In the genomic region with DNA sequence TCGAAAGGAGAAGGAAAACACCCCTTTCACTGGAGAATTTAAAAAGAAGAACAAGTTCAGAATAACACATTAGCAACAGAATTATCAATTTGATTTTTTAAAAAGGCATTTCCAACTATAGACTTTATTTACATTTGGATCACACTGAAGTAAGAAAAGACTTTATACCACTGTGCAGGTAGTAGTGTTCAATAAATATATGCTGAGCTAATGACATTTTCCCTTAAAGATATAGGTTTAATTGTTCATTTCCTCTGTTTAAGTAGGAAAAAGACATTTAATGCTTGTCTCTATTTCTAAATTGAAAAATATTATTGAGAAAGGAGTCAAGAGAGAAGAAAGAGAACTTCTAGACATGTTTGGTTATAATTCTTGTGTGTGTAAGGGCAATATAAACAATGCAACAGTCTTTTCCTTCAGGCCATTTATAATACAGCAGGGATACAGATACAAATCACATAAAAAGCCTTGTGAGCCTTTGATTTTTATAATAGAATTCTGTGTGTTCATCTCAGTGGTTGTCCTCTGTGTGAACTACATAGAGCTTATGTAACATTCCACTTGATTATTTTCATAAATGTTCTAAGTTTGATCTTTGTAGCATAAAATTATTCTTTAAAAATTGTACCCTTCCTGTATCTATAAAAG, we compare ENCODE assay signal across 14 cellular contexts. TPM values are rescaled to one million over a fixed set of nuclear protein-coding genes. Genes with fewer than 3 reads are reported as not detected.
A peak's percentile ranks its signal among the peaks of the same experiment; 100 is the strongest.
DNase-seq lines count a peak whose midpoint lies in the region; TF ChIP-seq lines count a peak whose summit lies in the region.
"Had no signal": no experiment of that assay in that cellular context is flagged by ENCODE, and none has a peak within 500 bp of the region (broad histone marks: within the 10 kb centered on the region; RNA-seq: fewer than 3 reads in every experiment).

No MANE protein-coding gene starts in this region.

- no peaks in the 10 kb centered on the region for H3K9me2 ChIP-seq in Loucy (replicated peaks; ENCODE audit: low read depth, low read length)

- no peak overlapping the region for H3K4me2 ChIP-seq in Loucy (ENCODE audit: low read depth, low read length, poor library complexity, severe bottlenecking)
- H3K4me2 ChIP-seq in osteoblast (ENCODE audit: insufficient read depth, low read length) = no peak overlapping the region

- H2AFZ ChIP-seq in Loucy (ENCODE audit: low read length) (0 out of 2 replicates have a peak overlapping the region, but pooled peaks have one; percentile 5), osteoblast (ENCODE audit: low read length) (no peak overlapping the region)

- H3K9ac ChIP-seq in Loucy (ENCODE audit: low read depth, low read length, poor library complexity, severe bottlenecking) = no peak overlapping the region

- H3K4me3 ChIP-seq in Loucy (ENCODE audit: low read length, poor library complexity, severe bottlenecking) (no peak overlapping the region), osteoblast (ENCODE audit: insufficient read depth, low read length) (no peak overlapping the region), suprapubic skin (no peak overlapping the region)

- TF ChIP-seq POLR2A in suprapubic skin (IDR thresholded peaks at IDR 0.05) = no peak

- no peak for TF ChIP-seq EP300 in suprapubic skin (IDR thresholded peaks at IDR 0.05)

- H3K9me3 ChIP-seq in Loucy (ENCODE audit: insufficient read depth, low read depth, low read length) (no peaks in the 10 kb centered on the region), osteoblast (ENCODE audit: low read depth, low read length) (no peaks in the 10 kb centered on the region), suprapubic skin (no peaks in the 10 kb centered on the region)
- H3K9me3 ChIP-seq: Caco-2 had no signal

- no peaks in the 10 kb centered on the region for H3F3A ChIP-seq in Loucy (ENCODE audit: low read depth)

- 55% methylated on average over 1 of the region's 1 CpG for WGBS in suprapubic skin

- peak; percentile 43 for DNase-seq in COLO829 (ENCODE audit: low spot score)
- DNase-seq in caudate nucleus (lab: John Stamatoyannopoulos, UW) = no peak
- peak; percentile 45 for DNase-seq in osteoblast (ENCODE audit: insufficient read length, low spot score, missing footprints)
- DNase-seq in activated CD4-positive, alpha-beta T cell treated with anti-CD3 and anti-CD28 coated beads for 4 hours = no peak
- DNase-seq in suprapubic skin (ENCODE audit: low spot score in 2 of 2) = no peak
- DNase-seq in NCI-H1930 (lab: John Stamatoyannopoulos, UW) = no peak
- DNase-seq: Caco-2; CD8-positive, alpha-beta T cell; DND-41; GF-D8 had no signal

- no peaks in the 10 kb centered on the region for H3K27me3 ChIP-seq in Loucy (ENCODE audit: insufficient read depth, low read length, poor library complexity, severe bottlenecking)
- no peaks in the 10 kb centered on the region for H3K27me3 ChIP-seq in osteoblast (ENCODE audit: insufficient read depth, low read length)
- no peaks in the 10 kb centered on the region for H3K27me3 ChIP-seq in suprapubic skin

- H4K20me1 ChIP-seq in Loucy (ENCODE audit: insufficient read depth, low read length, poor library complexity, severe bottlenecking) (no peaks in the 10 kb centered on the region), osteoblast (ENCODE audit: insufficient read depth, low read length) (no peaks in the 10 kb centered on the region)

- no peaks in the 10 kb centered on the region for H3K4me1 ChIP-seq in Loucy (ENCODE audit: insufficient read depth, low read length, poor library complexity, severe bottlenecking)
- no peaks in the 10 kb centered on the region for H3K4me1 ChIP-seq in osteoblast (ENCODE audit: insufficient read depth, low read length)
- H3K4me1 ChIP-seq in suprapubic skin = no peaks in the 10 kb centered on the region
- H3K4me1 ChIP-seq: Caco-2 had no signal

- no peaks in the 10 kb centered on the region for H3K36me3 ChIP-seq in Loucy (ENCODE audit: insufficient read depth, low read length)
- no peaks in the 10 kb centered on the region for H3K36me3 ChIP-seq in osteoblast (ENCODE audit: insufficient read depth, low read length)
- no peaks in the 10 kb centered on the region for H3K36me3 ChIP-seq in suprapubic skin

- H3K79me2 ChIP-seq in Loucy (ENCODE audit: insufficient read depth, low read length) = no peaks in the 10 kb centered on the region
- H3K79me2 ChIP-seq in osteoblast (ENCODE audit: insufficient read depth, low read length) = no peaks in the 10 kb centered on the region

- H3K27ac ChIP-seq in caudate nucleus (ENCODE audit: low read depth, low read length) (peak overlapping the region; percentile 18), osteoblast (ENCODE audit: low read depth, low read length) (no peak overlapping the region), suprapubic skin (no peak overlapping the region)

- no peak for TF ChIP-seq CTCF in Loucy (conservative IDR thresholded peaks at IDR 0.05; ENCODE audit: low read length)
- no peak for TF ChIP-seq CTCF in osteoblast (IDR thresholded peaks at IDR 0.05; ENCODE audit: extremely low read depth, low read depth, low read length)
- no peak for TF ChIP-seq CTCF in suprapubic skin (IDR thresholded peaks at IDR 0.05)

RNA-seq across cellular contexts. Expression of a gene that starts 48.7 kb away (rescaled TPM):
- total RNA-seq in osteoblast = not detected in 2 replicates
- total RNA-seq in suprapubic skin = under 1 TPM in 1 of 4 donors, not detected in 3; 0.15 TPM
- total RNA-seq: A673; Caco-2; CD8-positive, alpha-beta T cell; H7; HT-29 had no signal

Comparison
In these comparisons a context has a peak if more than half of its experiments do, and no peak if none do; other contexts are left out.
1. DNase-seq: peak in COLO829 (single experiment) and osteoblast (single experiment); none in caudate nucleus (0 of 61), activated CD4-positive, alpha-beta T cell treated with anti-CD3 and anti-CD28 coated beads for 4 hours (0 of 2), suprapubic skin (0 of 2) and NCI-H1930 (0 of 2).